Comparison of ENCODE assay signal across 8 cellular contexts in the genomic region with DNA sequence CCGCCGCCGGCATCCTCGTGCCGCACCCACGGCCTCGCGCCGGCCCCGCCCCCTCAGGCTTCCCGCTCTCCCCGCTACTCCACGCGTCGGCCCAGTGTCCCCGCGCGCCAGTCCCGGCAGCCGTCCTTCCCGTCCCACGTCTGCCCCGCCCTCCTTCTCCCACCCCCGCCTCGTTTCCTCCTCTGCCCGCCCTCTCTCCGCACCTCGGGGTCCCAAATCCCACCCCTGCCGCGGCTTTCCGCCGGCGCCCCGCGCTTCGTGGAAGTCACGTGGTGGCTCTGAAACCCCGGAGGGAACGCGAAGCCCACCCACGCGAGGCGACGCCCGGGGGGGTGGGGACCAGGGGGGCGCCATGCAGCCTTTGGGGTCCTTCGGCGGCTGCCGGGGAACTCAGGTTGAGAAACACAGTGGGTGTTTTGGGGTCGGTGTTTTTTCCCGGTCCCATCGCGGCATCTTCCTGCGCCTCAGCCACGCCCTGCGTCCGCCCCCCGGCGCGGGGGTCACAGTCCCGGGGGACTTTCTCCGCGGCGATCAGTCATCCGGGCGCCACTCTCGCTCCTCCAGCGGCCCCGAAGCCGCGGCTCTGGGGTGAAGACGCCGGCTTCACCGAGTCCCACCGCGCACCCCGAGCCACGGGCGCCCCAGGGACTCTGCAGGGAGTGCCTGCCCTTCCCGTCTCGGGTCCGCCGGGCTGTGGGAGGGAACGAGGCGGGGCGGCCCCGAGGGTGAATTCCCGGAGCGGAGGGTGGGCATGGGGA. TPM values are rescaled to one million over a fixed set of nuclear protein-coding genes. Genes with fewer than 3 reads are reported as not detected.
DNase-seq lines count a peak whose midpoint lies in the region; ATAC-seq, FAIRE-seq and TF ChIP-seq lines count a peak whose summit lies in the region.

A gene with protein sequence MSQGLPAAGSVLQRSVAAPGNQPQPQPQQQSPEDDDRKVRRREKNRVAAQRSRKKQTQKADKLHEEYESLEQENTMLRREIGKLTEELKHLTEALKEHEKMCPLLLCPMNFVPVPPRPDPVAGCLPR (minus strand): TSS at position 2 of the 758 bp plus-strand sequence. CDS start 78 bp downstream, outside the sequence.

- H3K4me1 Mint-ChIP-seq in MCF 10A (ENCODE audit: insufficient read depth, unreplicated experiment) = peaks cover 12% of the 10 kb centered on the region

- intact Hi-C loops in MCF 10A (cut with micrococcal nuclease) (loop anchor here (1.0 to 2.0 kb wide), 3 partner anchors 33 to 82 kb away; no protein-coding TSS in a partner anchor), left lung (cut with DNase I) (no loop called here)

- FAIRE-seq in HTR-8/SVneo (lab: Jason Lieb, UNC) = no peak

- peak within 1 kb of the TSS; percentile 47 to 64 for H3K4me3 ChIP-seq in left lung

- peak within 1 kb of the TSS; percentile 61 to 77 for H3K27ac ChIP-seq in left lung

- no TSS peak for BruUV-seq in MCF 10A (replicated peaks; lab: Mats Ljungman, UMichigan)

- H3K27ac Mint-ChIP-seq in MCF 10A (ENCODE audit: low read depth, unreplicated experiment) = no peak within 1 kb of the TSS

- H3K4me1 ChIP-seq in left lung = peaks cover 4 to 40% of the 10 kb centered on the region in 2 donors

- H3K36me3 Mint-ChIP-seq in MCF 10A (ENCODE audit: insufficient read depth, unreplicated experiment) = no peaks in the 10 kb centered on the region

- POLR2A ChIA-PET in MCF 10A (lab: Yijun Ruan, JAX) = no interaction called here

- TF ChIP-seq CTCF in MCF 10A (IDR thresholded peaks at IDR 0.05; ENCODE audit: unreplicated experiment) (no peak), left lung (IDR thresholded peaks at IDR 0.05) (no peak)

- H3K9me3 ChIP-seq in left lung = no peaks in the 10 kb centered on the region

- no peaks in the 10 kb centered on the region for H3K36me3 ChIP-seq in left lung

- H3K27me3 ChIP-seq in left lung = peaks cover 0 to 31% of the 10 kb centered on the region in 2 donors

- H3K4me3 Mint-ChIP-seq in MCF 10A (ENCODE audit: unreplicated experiment) = peak within 1 kb of the TSS; percentile 71

- H3K9me3 Mint-ChIP-seq in MCF 10A (ENCODE audit: unreplicated experiment) = no peaks in the 10 kb centered on the region

- CTCF ChIA-PET in MCF 10A (lab: Yijun Ruan, JAX) = interaction anchor here (0.6 kb wide), 1 partner anchor 50 kb away, joined by 3 read pairs; no protein-coding TSS in a partner anchor

- ATAC-seq in GM19023 (IDR thresholded peaks at IDR 0.05; ENCODE audit: unreplicated experiment) (peak; percentile 23), HG03025 (IDR thresholded peaks at IDR 0.05; ENCODE audit: low FRiP score, unreplicated experiment) (peak; percentile 35), left lung (peak; percentile 50)

- peaks cover 53% of the 10 kb centered on the region for H3K27me3 Mint-ChIP-seq in MCF 10A (ENCODE audit: insufficient read depth, unreplicated experiment)

- DNase-seq in T-helper 22 cell (ENCODE audit: low read depth) (peak; percentile 53), MCF 10A (ENCODE audit: unreplicated experiment) (no peak), left lung (peak; percentile 55 to 93), HTR-8/SVneo (ENCODE audit: insufficient read length, low spot score) (no peak), NCI-H774 (lab: John Stamatoyannopoulos, UW) (no peak)
- DNase-seq in stimulated activated CD8-positive, alpha-beta memory T cell treated with anti-CD3 and anti-CD28 coated beads, Interleukin-12 subunit alpha, Interleukin-12 subunit beta, amount 100 ng/mL, for 4 hours (ENCODE audit: low read depth) = peak; percentile 78

RNA-seq across cellular contexts. Expression of the gene that starts here (rescaled TPM):
- total RNA-seq in MCF 10A (2022) (0.96 and 1.5 TPM in 2 replicates), left lung (1 to 10 TPM; 6.4 to 9.0 TPM)

Comparison
In these comparisons a context has a peak if more than half of its experiments do, and no peak if none do; other contexts are left out.
1. DNase-seq: peak in T-helper 22 cell (single experiment), left lung (2 of 2) and stimulated activated CD8-positive, alpha-beta memory T cell treated with anti-CD3 and anti-CD28 coated beads, Interleukin-12 subunit alpha, Interleukin-12 subunit beta, amount 100 ng/mL, for 4 hours (single experiment); none in MCF 10A (single experiment), HTR-8/SVneo (single experiment) and NCI-H774 (single experiment).
2. Peak in every context shown above with its lines, with median percentiles within 50 percentile points of each other: ATAC-seq.